Comparison of ENCODE assay signal across 15 cellular contexts in genomic region chr17:74215332-74215727, GRCh38. TPM values are rescaled to one million over a fixed set of nuclear protein-coding genes. Genes with fewer than 3 reads are reported as not detected.
DNase-seq lines count a peak whose midpoint lies in the region; ATAC-seq lines count a peak whose summit lies in the region.
"Had no signal": no experiment of that assay in that cellular context is flagged by ENCODE, and none has a peak within 500 bp of the region (broad histone marks: within the 10 kb centered on the region; RNA-seq: fewer than 3 reads in every experiment).

No MANE protein-coding gene starts in this region.

- peak overlapping the region; percentile 25 for H3K4me3 Mint-ChIP-seq in activated T-cell treated with anti-CD3 and anti-CD28 coated beads, Interleukin-2, amount 50 U/mL, for 24 hours

- peaks cover 1 to 3% (median 2%) of the 10 kb centered on the region in 3 donors for H3K36me3 ChIP-seq in skeletal muscle tissue (ENCODE audit: control insufficient read depth in 3 of 3, insufficient read depth in 3 of 3, low read length in 3 of 3)

- intact Hi-C loops in left ventricle myocardium superior (cut with micrococcal nuclease): no loop called here

- peaks cover 52 to 68% (median 57%) of the 10 kb centered on the region in 3 donors for H3K4me1 ChIP-seq in skeletal muscle tissue (ENCODE audit: control insufficient read depth in 3 of 3, insufficient read depth in 3 of 3, low read length in 3 of 3)

- H3K27ac Mint-ChIP-seq in activated T-cell treated with anti-CD3 and anti-CD28 coated beads, Interleukin-2, amount 50 U/mL, for 24 hours: peak overlapping the region; percentile 44
- H3K27ac Mint-ChIP-seq: activated naive CD4-positive, alpha-beta T cell treated with anti-CD3 and anti-CD28 coated beads, Interleukin-2, amount 50 U/mL, for 72 hours had no signal

- no peaks in the 10 kb centered on the region for H3K9me3 ChIP-seq in skeletal muscle tissue (ENCODE audit: control insufficient read depth in 3 of 3, low read length in 3 of 3)

- no peaks in the 10 kb centered on the region for H3K27me3 Mint-ChIP-seq in activated T-cell treated with anti-CD3 and anti-CD28 coated beads, Interleukin-2, amount 50 U/mL, for 24 hours

- peak overlapping the region; percentile 77 to 84 (median 78) for H3K4me3 ChIP-seq in skeletal muscle tissue (ENCODE audit: low read length in 3 of 3)

- ATAC-seq in left ventricle myocardium superior: peak; percentile 50
- no peak for ATAC-seq in HG02884 (IDR thresholded peaks at IDR 0.05; ENCODE audit: unreplicated experiment)
- ATAC-seq: activated naive CD4-positive, alpha-beta T cell treated with anti-CD3 and anti-CD28 coated beads, Interleukin-2, amount 50 U/mL, for 72 hours had no signal

- no peaks in the 10 kb centered on the region for H3K27me3 ChIP-seq in skeletal muscle tissue (ENCODE audit: control insufficient read depth in 3 of 3, insufficient read depth in 3 of 3, low read length in 3 of 3)

- H3K27ac ChIP-seq in skeletal muscle tissue (ENCODE audit: low read depth, low read length): peak overlapping the region; percentile 98
- H3K27ac ChIP-seq: parathyroid adenoma had no signal

- DNase-seq in activated T-cell treated with anti-CD3 and anti-CD28 coated beads, Interleukin-2, amount 50 U/mL, for 24 hours: no peak
- DNase-seq in activated T-cell treated with anti-CD3 and anti-CD28 coated beads, Interleukin-2, amount 50 U/mL, for 1 hour: no peak
- DNase-seq in amygdala (lab: John Stamatoyannopoulos, UW): peak in 43 of 56 donors; percentile 21 to 81 (median 51)
- peak; percentile 67 for DNase-seq in left ventricle myocardium superior
- no peak for DNase-seq in NCI-H446 (lab: John Stamatoyannopoulos, UW)
- no peak for DNase-seq in NCI-H146 (lab: John Stamatoyannopoulos, UW)
- DNase-seq: central memory CD4-positive, alpha-beta T cell; foreskin melanocyte; OCI-M1; stimulated activated CD4-positive, alpha-beta T cell treated with anti-CD3 and anti-CD28 coated beads, Interleukin-12 subunit alpha, Interleukin-12 subunit beta, amount 100 ng/mL, for 4 hours had no signal

- peaks cover 53% of the 10 kb centered on the region for H3K4me1 Mint-ChIP-seq in activated T-cell treated with anti-CD3 and anti-CD28 coated beads, Interleukin-2, amount 50 U/mL, for 24 hours (ENCODE audit: low read depth)

- H3K36me3 Mint-ChIP-seq in activated T-cell treated with anti-CD3 and anti-CD28 coated beads, Interleukin-2, amount 50 U/mL, for 24 hours (ENCODE audit: low read depth): peaks cover 20% of the 10 kb centered on the region

- H3K9me3 Mint-ChIP-seq in activated T-cell treated with anti-CD3 and anti-CD28 coated beads, Interleukin-2, amount 50 U/mL, for 24 hours: no peaks in the 10 kb centered on the region
- H3K9me3 Mint-ChIP-seq: activated naive CD4-positive, alpha-beta T cell treated with anti-CD3 and anti-CD28 coated beads, Interleukin-2, amount 50 U/mL, for 72 hours had no signal

- H3K9ac ChIP-seq in skeletal muscle tissue (ENCODE audit: low read depth in 1 of 3, low read length in 3 of 3): peak overlapping the region; percentile 82 to 97 (median 96)
- H3K9ac ChIP-seq: parathyroid adenoma had no signal

RNA-seq across cellular contexts. Expression of gene TTYH2, which starts 2.0 kb away (rescaled TPM):
- 42.6 TPM for total RNA-seq in left ventricle myocardium superior
- total RNA-seq in skeletal muscle tissue: 34.4 TPM

RNA-seq across cellular contexts. Expression of gene RPL38, which starts 11.9 kb away (rescaled TPM):
- 724 TPM for total RNA-seq in left ventricle myocardium superior
- 4,876 TPM for total RNA-seq in skeletal muscle tissue

RNA-seq across cellular contexts. Expression of gene DNAI2, which starts 58.7 kb away (rescaled TPM):
- total RNA-seq in left ventricle myocardium superior (not detected), skeletal muscle tissue (not detected)
- total RNA-seq: NCI-H460 had no signal

Comparison
In these comparisons a context has a peak if more than half of its experiments do, and no peak if none do; other contexts are left out.
1. DNase-seq: peak in amygdala (43 of 56) and left ventricle myocardium superior (single experiment); none in activated T-cell treated with anti-CD3 and anti-CD28 coated beads, Interleukin-2, amount 50 U/mL, for 24 hours (single experiment), activated T-cell treated with anti-CD3 and anti-CD28 coated beads, Interleukin-2, amount 50 U/mL, for 1 hour (single experiment), NCI-H446 (0 of 2) and NCI-H146 (single experiment).